In the genomic region with DNA sequence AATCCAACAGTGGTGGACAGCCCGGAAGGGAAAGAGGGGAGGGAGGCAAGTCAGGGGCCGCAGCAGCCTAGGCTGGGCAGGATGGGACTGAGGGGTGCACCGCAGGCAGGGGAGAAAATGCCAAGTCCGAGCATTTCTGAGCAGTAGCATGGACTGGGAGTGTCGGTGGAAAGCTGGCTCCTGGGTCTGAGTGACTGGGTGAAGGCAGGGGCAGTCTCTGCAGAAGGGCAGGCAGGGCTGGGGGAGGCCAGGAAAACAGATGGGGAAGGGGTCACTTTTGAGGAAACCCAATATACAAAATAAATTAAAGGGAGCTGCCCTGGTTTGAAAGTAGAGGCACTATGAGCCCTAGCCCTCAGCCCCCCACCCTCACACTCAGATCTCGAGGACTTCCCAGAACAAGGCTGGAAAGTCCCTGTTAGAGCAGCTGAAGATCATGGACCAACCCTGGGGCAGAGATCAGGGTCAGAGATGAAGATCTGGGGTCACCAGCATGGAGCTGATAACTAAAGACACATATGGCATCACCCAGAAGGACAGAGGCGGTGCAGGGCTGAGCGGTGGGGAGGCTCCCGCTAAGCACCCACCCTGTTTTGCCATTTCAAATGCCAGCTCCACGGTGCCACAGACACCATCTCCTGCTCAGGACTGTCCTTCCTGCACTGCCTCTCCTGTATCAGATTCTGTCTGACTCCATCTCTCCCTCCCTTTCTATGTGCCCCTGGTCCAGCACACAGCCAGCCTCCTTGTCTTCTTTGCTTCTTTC, we compare ENCODE assay signal across 1 cellular context.
TF ChIP-seq lines count a peak whose summit lies in the region.

No MANE protein-coding gene starts in this region.

TF ChIP-seq in K562, 482 proteins besides CTCF, POLR2A, EP300 and RAD21:
- TF ChIP-seq NR2C2 (CRISPR knock-in tag; IDR thresholded peaks at IDR 0.05) (no peak), NR2C2 (tag; IDR thresholded peaks at IDR 0.05) (0 out of 2 replicates have a peak, but pooled peaks have one; percentile 30), ZNF134 (CRISPR knock-in tag; conservative IDR thresholded peaks at IDR 0.05) (peak; percentile 67), PYGO2 (tag; IDR thresholded peaks at IDR 0.05) (no peak)
TF ChIP-seq in K562: peak in this region for 2.
